In genomic region chr6:37491161-37491829, GRCh38 we compare ENCODE assay signal across 13 cellular contexts. TPM values are rescaled to one million over a fixed set of nuclear protein-coding genes. Genes with fewer than 3 reads are reported as not detected.
DNase-seq lines count a peak whose midpoint lies in the region; ATAC-seq and TF ChIP-seq lines count a peak whose summit lies in the region.
"Had no signal": no experiment of that assay in that cellular context is flagged by ENCODE, and none has a peak within 500 bp of the region (broad histone marks: within the 10 kb centered on the region; RNA-seq: fewer than 3 reads in every experiment).

No MANE protein-coding gene starts in this region.

- H3K4me3 ChIP-seq in heart right ventricle = no peak overlapping the region

- no peak for TF ChIP-seq CTCF in heart right ventricle (IDR thresholded peaks at IDR 0.05)

- intact Hi-C loops in activated naive CD4-positive, alpha-beta T cell treated with anti-CD3 and anti-CD28 coated beads for 36 hours (cut with micrococcal nuclease) = no loop called here
- intact Hi-C loops in heart right ventricle (cut with DNase I) = loop anchor here in 1 of 10 donors (5.0 kb wide), 1 partner anchor 201 kb away; no protein-coding TSS in a partner anchor

- H3K9me3 ChIP-seq in T-helper 17 cell (ENCODE audit: control insufficient read depth, low read length, poor library complexity, severe bottlenecking) (no peaks in the 10 kb centered on the region), heart right ventricle (no peaks in the 10 kb centered on the region)

- H3K27ac Mint-ChIP-seq in activated naive CD4-positive, alpha-beta T cell treated with anti-CD3 and anti-CD28 coated beads, Interleukin-2, amount 50 U/mL, for 24 hours = peak overlapping the region; percentile 70
- H3K27ac Mint-ChIP-seq in activated naive CD4-positive, alpha-beta T cell treated with anti-CD3 and anti-CD28 coated beads for 36 hours = no peak overlapping the region
- peak overlapping the region; percentile 100 for H3K27ac Mint-ChIP-seq in T-helper 17 cell
- peak overlapping the region; percentile 98 for H3K27ac Mint-ChIP-seq in stimulated activated effector memory CD8-positive, alpha-beta T cell treated with anti-CD3 and anti-CD28 coated beads, Interleukin-12 subunit alpha, Interleukin-12 subunit beta, amount 100 ng/mL, for 72 hours
- H3K27ac Mint-ChIP-seq: dendritic cell treated with granulocyte-macrophage colony-stimulating factor and Interleukin-4, amounts not matched to agents 40 ng/mL and 50 ng/mL, for 4 days had no signal

- CTCF ChIA-PET in activated naive CD4-positive, alpha-beta T cell treated with anti-CD3 and anti-CD28 coated beads for 36 hours (lab: Charles Lee) = interaction anchor here (0.9 to 2.5 kb wide), 6 partner anchors 11 to 75 kb away, joined by 4 to 22 read pairs (median 7); no protein-coding TSS in a partner anchor

- H3K27me3 ChIP-seq in heart right ventricle = no peaks in the 10 kb centered on the region

- peaks cover 4% of the 10 kb centered on the region for H3K36me3 Mint-ChIP-seq in activated naive CD4-positive, alpha-beta T cell treated with anti-CD3 and anti-CD28 coated beads, Interleukin-2, amount 50 U/mL, for 24 hours
- H3K36me3 Mint-ChIP-seq in activated naive CD4-positive, alpha-beta T cell treated with anti-CD3 and anti-CD28 coated beads for 36 hours (ENCODE audit: low read depth) = peaks cover 15% of the 10 kb centered on the region
- H3K36me3 Mint-ChIP-seq in T-helper 17 cell (ENCODE audit: low read depth) = peaks cover 5% of the 10 kb centered on the region
- H3K36me3 Mint-ChIP-seq in stimulated activated effector memory CD8-positive, alpha-beta T cell treated with anti-CD3 and anti-CD28 coated beads, Interleukin-12 subunit alpha, Interleukin-12 subunit beta, amount 100 ng/mL, for 72 hours = peaks cover 45% of the 10 kb centered on the region

- H3K4me1 Mint-ChIP-seq in activated naive CD4-positive, alpha-beta T cell treated with anti-CD3 and anti-CD28 coated beads, Interleukin-2, amount 50 U/mL, for 24 hours = peaks cover 72% of the 10 kb centered on the region
- peaks cover 82% of the 10 kb centered on the region for H3K4me1 Mint-ChIP-seq in activated naive CD4-positive, alpha-beta T cell treated with anti-CD3 and anti-CD28 coated beads for 36 hours (ENCODE audit: low read depth)
- peaks cover 60% of the 10 kb centered on the region for H3K4me1 Mint-ChIP-seq in T-helper 17 cell
- peaks cover 74% of the 10 kb centered on the region for H3K4me1 Mint-ChIP-seq in stimulated activated effector memory CD8-positive, alpha-beta T cell treated with anti-CD3 and anti-CD28 coated beads, Interleukin-12 subunit alpha, Interleukin-12 subunit beta, amount 100 ng/mL, for 72 hours

- H3K36me3 ChIP-seq in heart right ventricle = peaks cover 0 to 4% (median 0%) of the 10 kb centered on the region in 9 donors

- H3K27me3 Mint-ChIP-seq in activated naive CD4-positive, alpha-beta T cell treated with anti-CD3 and anti-CD28 coated beads, Interleukin-2, amount 50 U/mL, for 24 hours = no peaks in the 10 kb centered on the region
- no peaks in the 10 kb centered on the region for H3K27me3 Mint-ChIP-seq in activated naive CD4-positive, alpha-beta T cell treated with anti-CD3 and anti-CD28 coated beads for 36 hours (ENCODE audit: low read depth)
- H3K27me3 Mint-ChIP-seq in T-helper 17 cell = no peaks in the 10 kb centered on the region
- H3K27me3 Mint-ChIP-seq: dendritic cell treated with granulocyte-macrophage colony-stimulating factor and Interleukin-4, amounts not matched to agents 40 ng/mL and 50 ng/mL, for 4 days had no signal

- no peaks in the 10 kb centered on the region for H3K9me3 Mint-ChIP-seq in activated naive CD4-positive, alpha-beta T cell treated with anti-CD3 and anti-CD28 coated beads, Interleukin-2, amount 50 U/mL, for 24 hours
- H3K9me3 Mint-ChIP-seq in activated naive CD4-positive, alpha-beta T cell treated with anti-CD3 and anti-CD28 coated beads for 36 hours = no peaks in the 10 kb centered on the region
- H3K9me3 Mint-ChIP-seq in stimulated activated effector memory CD8-positive, alpha-beta T cell treated with anti-CD3 and anti-CD28 coated beads, Interleukin-12 subunit alpha, Interleukin-12 subunit beta, amount 100 ng/mL, for 72 hours = no peaks in the 10 kb centered on the region
- H3K9me3 Mint-ChIP-seq: dendritic cell treated with granulocyte-macrophage colony-stimulating factor and Interleukin-4, amounts not matched to agents 40 ng/mL and 50 ng/mL, for 4 days had no signal

- WGBS in heart right ventricle, 2 donors = 46 to 57% methylated on average over 12 of the region's 12 CpGs

- peaks cover 3 to 44% (median 29%) of the 10 kb centered on the region in 9 donors for H3K4me1 ChIP-seq in heart right ventricle

- ATAC-seq in T-helper 17 cell (peak; percentile 60), heart right ventricle (peak in 6 of 8 donors; percentile 18 to 45 (median 30)), GM19397 (IDR thresholded peaks at IDR 0.05; ENCODE audit: unreplicated experiment) (no peak)
- peak; percentile 22 for ATAC-seq in stimulated activated effector memory CD8-positive, alpha-beta T cell treated with anti-CD3 and anti-CD28 coated beads, Interleukin-12 subunit alpha, Interleukin-12 subunit beta, amount 100 ng/mL, for 72 hours

- no peak overlapping the region for H3K4me3 Mint-ChIP-seq in activated naive CD4-positive, alpha-beta T cell treated with anti-CD3 and anti-CD28 coated beads, Interleukin-2, amount 50 U/mL, for 24 hours
- no peak overlapping the region for H3K4me3 Mint-ChIP-seq in activated naive CD4-positive, alpha-beta T cell treated with anti-CD3 and anti-CD28 coated beads for 36 hours
- peak overlapping the region; percentile 75 for H3K4me3 Mint-ChIP-seq in T-helper 17 cell
- peak overlapping the region; percentile 70 for H3K4me3 Mint-ChIP-seq in stimulated activated effector memory CD8-positive, alpha-beta T cell treated with anti-CD3 and anti-CD28 coated beads, Interleukin-12 subunit alpha, Interleukin-12 subunit beta, amount 100 ng/mL, for 72 hours
- H3K4me3 Mint-ChIP-seq: dendritic cell treated with granulocyte-macrophage colony-stimulating factor and Interleukin-4, amounts not matched to agents 40 ng/mL and 50 ng/mL, for 4 days had no signal

- H3K27ac ChIP-seq in heart right ventricle = peak overlapping the region in 2 of 10 donors; percentile 13 to 24

- no peak for DNase-seq in activated naive CD4-positive, alpha-beta T cell treated with anti-CD3 and anti-CD28 coated beads for 36 hours
- DNase-seq in T-helper 17 cell (no peak), heart right ventricle (no peak), NCI-H2029 (lab: John Stamatoyannopoulos, UW) (no peak), NCI-H82 (lab: John Stamatoyannopoulos, UW) (no peak)
- no peak for DNase-seq in stimulated activated effector memory CD8-positive, alpha-beta T cell treated with anti-CD3 and anti-CD28 coated beads, Interleukin-12 subunit alpha, Interleukin-12 subunit beta, amount 100 ng/mL, for 72 hours (ENCODE audit: low spot score in 2 of 2)
- DNase-seq: KBM-7; NCI-H187; NK-92 treated with Interleukin-12 subunit alpha and Interleukin-12 subunit beta, amount 100 ng/mL, for 24 hours; stimulated activated CD4-positive, alpha-beta T cell treated with anti-CD3 and anti-CD28 coated beads, Interleukin-4, amount 100 ng/mL, for 24 hours had no signal

RNA-seq across cellular contexts. Expression of gene CCDC167, which starts 8.4 kb away (rescaled TPM):
- 10 to 100 TPM; 53.4 to 57.1 TPM for total RNA-seq in activated naive CD4-positive, alpha-beta T cell treated with anti-CD3 and anti-CD28 coated beads for 36 hours
- total RNA-seq in T-helper 17 cell (10 to 100 TPM; 29.6 to 43.7 TPM), heart right ventricle (10 to 100 TPM; 17.5 to 34.7 (median 24.1) TPM)
- polyA plus RNA-seq in heart right ventricle = 100 to 1,000 TPM in 1 of 2 donors, 10 to 100 TPM in 1; 25.3 to 103 TPM

RNA-seq across cellular contexts. Expression of gene CMTR1, which starts 58.3 kb away (rescaled TPM):
- total RNA-seq in activated naive CD4-positive, alpha-beta T cell treated with anti-CD3 and anti-CD28 coated beads for 36 hours = 10 to 100 TPM; 70.9 to 71.3 TPM
- total RNA-seq in T-helper 17 cell = 10 to 100 TPM; 79.7 to 81.3 TPM
- total RNA-seq in heart right ventricle = 10 to 100 TPM; 22.6 to 37.0 (median 33.5) TPM
- 10 to 100 TPM; 13.1 to 19.7 TPM for polyA plus RNA-seq in heart right ventricle

Comparison
In these comparisons a context has a peak if more than half of its experiments do, and no peak if none do; other contexts are left out.
1. H3K4me3 Mint-ChIP-seq: peak in T-helper 17 cell (single experiment) and stimulated activated effector memory CD8-positive, alpha-beta T cell treated with anti-CD3 and anti-CD28 coated beads, Interleukin-12 subunit alpha, Interleukin-12 subunit beta, amount 100 ng/mL, for 72 hours (single experiment); none in activated naive CD4-positive, alpha-beta T cell treated with anti-CD3 and anti-CD28 coated beads, Interleukin-2, amount 50 U/mL, for 24 hours (single experiment) and activated naive CD4-positive, alpha-beta T cell treated with anti-CD3 and anti-CD28 coated beads for 36 hours (single experiment).